9 cellular contexts compared by ENCODE assay signal in genomic region chr6:156852147-156852857, GRCh38.
DNase-seq lines count a peak whose midpoint lies in the region; ATAC-seq and TF ChIP-seq lines count a peak whose summit lies in the region.
"Had no signal": no experiment of that assay in that cellular context is flagged by ENCODE, and none has a peak within 500 bp of the region (broad histone marks: within the 10 kb centered on the region; RNA-seq: fewer than 3 reads in every experiment).

No MANE protein-coding gene starts in this region.

- H3K27me3 ChIP-seq in ectodermal cell (ENCODE audit: control insufficient read depth, insufficient read depth, low read length, poor library complexity, severe bottlenecking): no peaks in the 10 kb centered on the region
- no peaks in the 10 kb centered on the region for H3K27me3 ChIP-seq in tibial nerve
- H3K27me3 ChIP-seq: left lung had no signal

- H3K27ac ChIP-seq in ectodermal cell (ENCODE audit: insufficient read depth, low read depth, low read length, poor library complexity, severe bottlenecking) (peak overlapping the region; percentile 60), tibial nerve (no peak overlapping the region)
- H3K27ac ChIP-seq: left lung had no signal

- ATAC-seq in GM21423 (IDR thresholded peaks at IDR 0.05; ENCODE audit: unreplicated experiment) (peak; percentile 61), HG03280 (IDR thresholded peaks at IDR 0.05; ENCODE audit: unreplicated experiment) (peak; percentile 59)
- ATAC-seq: left lung had no signal

- WGBS in ectodermal cell, 2 experiments: 65 to 66% methylated on average over 8 to 9 of the region's 9 CpGs
- WGBS in tibial nerve, 2 donors: 79 to 83% methylated on average over 9 of the region's 9 CpGs

- no peak for TF ChIP-seq CTCF in GM12864 (IDR thresholded peaks at IDR 0.05; ENCODE audit: low read depth, low read length, missing control alignments)
- TF ChIP-seq CTCF in tibial nerve (IDR thresholded peaks at IDR 0.05): no peak

- H3K36me3 ChIP-seq in ectodermal cell (ENCODE audit: control insufficient read depth, insufficient read depth, low read length) (no peaks in the 10 kb centered on the region), tibial nerve (no peaks in the 10 kb centered on the region)
- H3K36me3 ChIP-seq: left lung had no signal

- no peak for TF ChIP-seq POLR2A in tibial nerve (IDR thresholded peaks at IDR 0.05)

- DNase-seq in GM12864 (ENCODE audit: low read depth) (peak; percentile 78), 8988T (no peak), tibial nerve (ENCODE audit: low spot score in 2 of 2) (no peak), NCI-H1436 (lab: John Stamatoyannopoulos, UW) (no peak), dermis blood vessel endothelial cell (no peak)
- DNase-seq: left lung had no signal

- H3K4me1 ChIP-seq in ectodermal cell (ENCODE audit: control insufficient read depth, insufficient read depth, low read length): peaks cover 9% of the 10 kb centered on the region
- peaks cover 0 to 73% (median 43%) of the 10 kb centered on the region in 4 donors for H3K4me1 ChIP-seq in tibial nerve

- TF ChIP-seq EP300 in tibial nerve (IDR thresholded peaks at IDR 0.05): no peak

- H3K4me3 ChIP-seq in GM12864 (ENCODE audit: low read depth, low read length): peak overlapping the region; percentile 13
- no peak overlapping the region for H3K4me3 ChIP-seq in ectodermal cell (ENCODE audit: insufficient read depth, low read depth, low read length)
- no peak overlapping the region for H3K4me3 ChIP-seq in tibial nerve
- H3K4me3 ChIP-seq: left lung had no signal

- H3K9me3 ChIP-seq in ectodermal cell (ENCODE audit: control insufficient read depth, low read length): no peaks in the 10 kb centered on the region
- H3K9me3 ChIP-seq in tibial nerve: no peaks in the 10 kb centered on the region
- H3K9me3 ChIP-seq: left lung had no signal
